In the genomic region with DNA sequence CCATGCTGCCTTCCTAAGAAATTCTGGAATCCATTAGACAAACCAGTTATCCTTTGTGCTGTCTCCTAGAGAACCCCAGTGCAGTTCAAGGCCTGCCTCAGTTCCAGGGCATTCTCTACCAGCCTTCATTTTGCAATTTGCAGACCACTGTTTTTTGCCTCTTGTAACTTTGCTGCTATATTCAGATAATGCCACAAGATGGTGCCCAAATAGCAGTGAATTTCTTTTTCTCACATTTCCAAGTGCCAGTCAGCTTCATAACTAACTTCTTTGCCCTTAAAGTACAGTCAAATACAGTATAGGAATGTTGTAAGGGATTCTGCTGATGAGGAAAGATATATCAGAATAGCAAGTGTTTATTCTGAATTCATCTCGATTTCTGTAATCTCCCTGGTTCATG, we compare ENCODE assay signal across 9 cellular contexts. TPM values are rescaled to one million over a fixed set of nuclear protein-coding genes. Genes with fewer than 3 reads are reported as not detected.
DNase-seq lines count a peak whose midpoint lies in the region; ATAC-seq and TF ChIP-seq lines count a peak whose summit lies in the region.
"Had no signal": no experiment of that assay in that cellular context is flagged by ENCODE, and none has a peak within 500 bp of the region (broad histone marks: within the 10 kb centered on the region; RNA-seq: fewer than 3 reads in every experiment).

No MANE protein-coding gene starts in this region.

- H3K9me3 Mint-ChIP-seq in naive thymus-derived CD4-positive, alpha-beta T cell, result peaks cover 0 to 1% (median 0%) of the 10 kb centered on the region in 11 donors

- POLR2A ChIA-PET in naive thymus-derived CD4-positive, alpha-beta T cell (lab: Charles Lee), result no interaction called here

- TF ChIP-seq CTCF in heart right ventricle (IDR thresholded peaks at IDR 0.05) (peak in 8 of 9 donors; percentile 11 to 58 (median 40)), gastroesophageal sphincter (IDR thresholded peaks at IDR 0.05) (peak; percentile 13 to 54 (median 43))

- H3K36me3 ChIP-seq in heart right ventricle (peaks cover 0 to 99% (median 13%) of the 10 kb centered on the region in 9 donors), gastroesophageal sphincter (peaks cover 0 to 74% of the 10 kb centered on the region in 2 donors)
- H3K36me3 ChIP-seq in naive thymus-derived CD4-positive, alpha-beta T cell (ENCODE audit: control insufficient read depth in 2 of 3, insufficient read depth in 3 of 3, low read length in 3 of 3), result peaks cover 7 to 72% (median 12%) of the 10 kb centered on the region in 3 experiments

- no peak for DNase-seq in heart right ventricle
- no peak for DNase-seq in Right ventricle myocardium superior
- no peak for DNase-seq in naive thymus-derived CD4-positive, alpha-beta T cell
- no peak for DNase-seq in HK-2 (ENCODE audit: unreplicated experiment)
- no peak for DNase-seq in OCI-M2 (lab: John Stamatoyannopoulos, UW; ENCODE audit: unreplicated experiment)
- DNase-seq in NCI-H526 treated with DMSO at 0.1 percent for 48 hours (lab: John Stamatoyannopoulos, UW), result no peak

- H3K27ac Mint-ChIP-seq in naive thymus-derived CD4-positive, alpha-beta T cell, result peak overlapping the region in 1 of 9 donors; percentile 56

- H3K4me1 Mint-ChIP-seq in naive thymus-derived CD4-positive, alpha-beta T cell, result peaks cover 0 to 5% (median 2%) of the 10 kb centered on the region in 7 donors

- H3K27ac ChIP-seq in heart right ventricle (no peak overlapping the region), gastroesophageal sphincter (no peak overlapping the region)
- H3K27ac ChIP-seq in naive thymus-derived CD4-positive, alpha-beta T cell (ENCODE audit: low read depth, low read length), result no peak overlapping the region
- H3K27ac ChIP-seq: vagina had no signal

- no peaks in the 10 kb centered on the region for H3K9me3 ChIP-seq in heart right ventricle
- no peaks in the 10 kb centered on the region for H3K9me3 ChIP-seq in gastroesophageal sphincter
- no peaks in the 10 kb centered on the region for H3K9me3 ChIP-seq in naive thymus-derived CD4-positive, alpha-beta T cell (ENCODE audit: control insufficient read depth in 2 of 3, low read length in 3 of 3)
- H3K9me3 ChIP-seq: vagina had no signal

- no peak for TF ChIP-seq EP300 in gastroesophageal sphincter (IDR thresholded peaks at IDR 0.05)

- no peak overlapping the region for H3K4me3 Mint-ChIP-seq in naive thymus-derived CD4-positive, alpha-beta T cell

- peaks cover 0 to 3% (median 0%) of the 10 kb centered on the region in 9 donors for H3K4me1 ChIP-seq in heart right ventricle
- H3K4me1 ChIP-seq in gastroesophageal sphincter, result peaks cover 0 to 44% (median 12%) of the 10 kb centered on the region in 3 donors
- H3K4me1 ChIP-seq in naive thymus-derived CD4-positive, alpha-beta T cell (ENCODE audit: control insufficient read depth in 2 of 2, insufficient read depth in 2 of 2, low read length in 2 of 2), result no peaks in the 10 kb centered on the region
- H3K4me1 ChIP-seq: vagina had no signal

- H3K27me3 ChIP-seq in heart right ventricle, result no peaks in the 10 kb centered on the region
- H3K27me3 ChIP-seq in gastroesophageal sphincter, result no peaks in the 10 kb centered on the region
- no peaks in the 10 kb centered on the region for H3K27me3 ChIP-seq in naive thymus-derived CD4-positive, alpha-beta T cell (ENCODE audit: control insufficient read depth in 2 of 2, insufficient read depth in 2 of 2, low read length in 2 of 2)
- H3K27me3 ChIP-seq: vagina had no signal

- no peak for TF ChIP-seq POLR2A in gastroesophageal sphincter (IDR thresholded peaks at IDR 0.05)

- WGBS in heart right ventricle, 2 donors, result 78 to 95% methylated on average over 1 of the region's 1 CpG
- 64 to 67% methylated on average over 1 of the region's 1 CpG for WGBS in gastroesophageal sphincter (ENCODE audit: low coverage in 1 of 2), 2 donors

- H3K27me3 Mint-ChIP-seq in naive thymus-derived CD4-positive, alpha-beta T cell, result no peaks in the 10 kb centered on the region

- intact Hi-C loops in heart right ventricle (cut with DNase I) (loop anchor here in 1 of 10 donors (10.0 kb wide), 1 partner anchor 62 kb away; no protein-coding TSS in a partner anchor), Right ventricle myocardium superior (cut with DNase I) (no loop called here)
- intact Hi-C loops in naive thymus-derived CD4-positive, alpha-beta T cell (cut with micrococcal nuclease), result no loop called here

- H3K4me3 ChIP-seq in heart right ventricle (no peak overlapping the region), gastroesophageal sphincter (no peak overlapping the region)
- H3K4me3 ChIP-seq in naive thymus-derived CD4-positive, alpha-beta T cell (ENCODE audit: low read length), result no peak overlapping the region
- H3K4me3 ChIP-seq: vagina had no signal

- ATAC-seq in heart right ventricle (no peak), Right ventricle myocardium superior (ENCODE audit: poor library complexity) (no peak), SK-N-SH treated with all-trans-retinoic acid at 6 μM for 48 hours (peak; percentile 63), gastroesophageal sphincter (no peak)
- ATAC-seq in naive thymus-derived CD4-positive, alpha-beta T cell, result no peak

- CTCF ChIA-PET in naive thymus-derived CD4-positive, alpha-beta T cell (lab: Charles Lee), result no interaction called here

- H3K36me3 Mint-ChIP-seq in naive thymus-derived CD4-positive, alpha-beta T cell, result peaks cover 19 to 59% (median 36%) of the 10 kb centered on the region in 5 donors

TF ChIP-seq in SK-N-SH treated with all-trans-retinoic acid at 6 μM for 48 hours, 23 proteins besides CTCF, POLR2A, EP300 and RAD21:
- TF ChIP-seq RARB (CRISPR knock-in tag; IDR thresholded peaks at IDR 0.05) (no peak), ZC3H10 (CRISPR knock-in tag; IDR thresholded peaks at IDR 0.05) (no peak), OSR1 (CRISPR knock-in tag; IDR thresholded peaks at IDR 0.05) (no peak), ZNF565 (CRISPR knock-in tag; conservative IDR thresholded peaks at IDR 0.05; ENCODE audit: low read depth) (no peak), ZNF70 (CRISPR knock-in tag; IDR thresholded peaks at IDR 0.05) (no peak), PATZ1 (CRISPR knock-in tag; IDR thresholded peaks at IDR 0.05; ENCODE audit: borderline replicate concordance) (no peak), TCF4 (CRISPR knock-in tag; IDR thresholded peaks at IDR 0.05; ENCODE audit: borderline replicate concordance) (no peak), ISL1 (CRISPR knock-in tag; IDR thresholded peaks at IDR 0.05) (no peak), BACH2 (CRISPR knock-in tag; IDR thresholded peaks at IDR 0.05; ENCODE audit: borderline replicate concordance) (no peak)
- TF ChIP-seq, protein P1, sequence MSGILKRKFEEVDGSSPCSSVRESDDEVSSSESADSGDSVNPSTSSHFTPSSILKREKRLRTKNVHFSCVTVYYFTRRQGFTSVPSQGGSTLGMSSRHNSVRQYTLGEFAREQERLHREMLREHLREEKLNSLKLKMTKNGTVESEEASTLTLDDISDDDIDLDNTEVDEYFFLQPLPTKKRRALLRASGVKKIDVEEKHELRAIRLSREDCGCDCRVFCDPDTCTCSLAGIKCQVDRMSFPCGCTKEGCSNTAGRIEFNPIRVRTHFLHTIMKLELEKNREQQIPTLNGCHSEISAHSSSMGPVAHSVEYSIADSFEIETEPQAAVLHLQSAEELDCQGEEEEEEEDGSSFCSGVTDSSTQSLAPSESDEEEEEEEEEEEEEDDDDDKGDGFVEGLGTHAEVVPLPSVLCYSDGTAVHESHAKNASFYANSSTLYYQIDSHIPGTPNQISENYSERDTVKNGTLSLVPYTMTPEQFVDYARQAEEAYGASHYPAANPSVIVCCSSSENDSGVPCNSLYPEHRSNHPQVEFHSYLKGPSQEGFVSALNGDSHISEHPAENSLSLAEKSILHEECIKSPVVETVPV (CRISPR knock-in tag; IDR thresholded peaks at IDR 0.05), result no peak
- TF ChIP-seq, protein P2, sequence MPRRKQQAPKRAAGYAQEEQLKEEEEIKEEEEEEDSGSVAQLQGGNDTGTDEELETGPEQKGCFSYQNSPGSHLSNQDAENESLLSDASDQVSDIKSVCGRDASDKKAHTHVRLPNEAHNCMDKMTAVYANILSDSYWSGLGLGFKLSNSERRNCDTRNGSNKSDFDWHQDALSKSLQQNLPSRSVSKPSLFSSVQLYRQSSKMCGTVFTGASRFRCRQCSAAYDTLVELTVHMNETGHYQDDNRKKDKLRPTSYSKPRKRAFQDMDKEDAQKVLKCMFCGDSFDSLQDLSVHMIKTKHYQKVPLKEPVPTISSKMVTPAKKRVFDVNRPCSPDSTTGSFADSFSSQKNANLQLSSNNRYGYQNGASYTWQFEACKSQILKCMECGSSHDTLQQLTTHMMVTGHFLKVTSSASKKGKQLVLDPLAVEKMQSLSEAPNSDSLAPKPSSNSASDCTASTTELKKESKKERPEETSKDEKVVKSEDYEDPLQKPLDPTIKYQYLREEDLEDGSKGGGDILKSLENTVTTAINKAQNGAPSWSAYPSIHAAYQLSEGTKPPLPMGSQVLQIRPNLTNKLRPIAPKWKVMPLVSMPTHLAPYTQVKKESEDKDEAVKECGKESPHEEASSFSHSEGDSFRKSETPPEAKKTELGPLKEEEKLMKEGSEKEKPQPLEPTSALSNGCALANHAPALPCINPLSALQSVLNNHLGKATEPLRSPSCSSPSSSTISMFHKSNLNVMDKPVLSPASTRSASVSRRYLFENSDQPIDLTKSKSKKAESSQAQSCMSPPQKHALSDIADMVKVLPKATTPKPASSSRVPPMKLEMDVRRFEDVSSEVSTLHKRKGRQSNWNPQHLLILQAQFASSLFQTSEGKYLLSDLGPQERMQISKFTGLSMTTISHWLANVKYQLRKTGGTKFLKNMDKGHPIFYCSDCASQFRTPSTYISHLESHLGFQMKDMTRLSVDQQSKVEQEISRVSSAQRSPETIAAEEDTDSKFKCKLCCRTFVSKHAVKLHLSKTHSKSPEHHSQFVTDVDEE (CRISPR knock-in tag; IDR thresholded peaks at IDR 0.05), result no peak

RNA-seq across cellular contexts. Expression of gene LOXL4, which starts 25.2 kb away (rescaled TPM):
- 10 to 100 TPM in 1 of 10 donors, 1 to 10 TPM in 8, under 1 TPM in 1; 0.72 to 13.5 (median 1.9) TPM for total RNA-seq in heart right ventricle
- 1 to 10 TPM; 1.7 to 5.6 TPM for polyA plus RNA-seq in heart right ventricle
- 0.51 TPM for total RNA-seq in Right ventricle myocardium superior
- total RNA-seq in gastroesophageal sphincter, result 10 to 100 TPM; 10.6 to 20.7 (median 16.3) TPM
- total RNA-seq in naive thymus-derived CD4-positive, alpha-beta T cell, result not detected
- polyA plus RNA-seq in naive thymus-derived CD4-positive, alpha-beta T cell, result not detected
